21 cellular contexts compared by ENCODE assay signal in genomic region chr3:191300422-191300821, GRCh38. TPM values are rescaled to one million over a fixed set of nuclear protein-coding genes. Genes with fewer than 3 reads are reported as not detected.
A peak's percentile ranks its signal among the peaks of the same experiment; 100 is the strongest.
DNase-seq lines count a peak whose midpoint lies in the region; ATAC-seq and TF ChIP-seq lines count a peak whose summit lies in the region.
"Had no signal": no experiment of that assay in that cellular context is flagged by ENCODE, and none has a peak within 500 bp of the region (broad histone marks: within the 10 kb centered on the region; RNA-seq: fewer than 3 reads in every experiment).

No MANE protein-coding gene starts in this region.

- H3K4me3 ChIP-seq in dorsolateral prefrontal cortex: no peak overlapping the region
- H3K4me3 ChIP-seq: heart right ventricle, suprapubic skin had no signal

- no peaks in the 10 kb centered on the region for H3K27me3 ChIP-seq in dorsolateral prefrontal cortex
- H3K27me3 ChIP-seq: heart right ventricle, suprapubic skin had no signal

- intact Hi-C loops in left colon (cut with DNase I, micrococcal nuclease) (no loop called here), dorsolateral prefrontal cortex (cut with DNase I) (no loop called here)

- DNase-seq in memory B cell (ENCODE audit: low spot score in 2 of 2) (no peak), left colon (no peak), AG20443 (ENCODE audit: low spot score) (no peak), dorsolateral prefrontal cortex (no peak)
- no peak for DNase-seq in effector memory CD8-positive, alpha-beta T cell
- DNase-seq: activated CD4-positive, CD25-positive, alpha-beta regulatory T cell; activated naive CD4-positive, alpha-beta T cell; AML-193; heart right ventricle; islet precursor cell; NCI-H2081 treated with DMSO at 0.1 percent for 48 hours; NCI-H69; retina; RPMI8226; T-cell had no signal

- no peaks in the 10 kb centered on the region for H3K9me3 Mint-ChIP-seq in memory B cell
- H3K9me3 Mint-ChIP-seq in effector memory CD8-positive, alpha-beta T cell: peaks cover 0 to 4% of the 10 kb centered on the region in 2 donors
- H3K9me3 Mint-ChIP-seq: dendritic cell treated with granulocyte-macrophage colony-stimulating factor and Interleukin-4, amounts not matched to agents 40 ng/mL and 50 ng/mL, for 4 days; T-cell had no signal

- H3K4me1 Mint-ChIP-seq in memory B cell: peaks cover 54% of the 10 kb centered on the region
- H3K4me1 Mint-ChIP-seq in effector memory CD8-positive, alpha-beta T cell (ENCODE audit: low read depth in 2 of 2): no peaks in the 10 kb centered on the region
- H3K4me1 Mint-ChIP-seq: T-cell had no signal

- peak overlapping the region; percentile 22 for H3K4me3 Mint-ChIP-seq in memory B cell
- no peak overlapping the region for H3K4me3 Mint-ChIP-seq in effector memory CD8-positive, alpha-beta T cell
- H3K4me3 Mint-ChIP-seq: dendritic cell treated with granulocyte-macrophage colony-stimulating factor and Interleukin-4, amounts not matched to agents 40 ng/mL and 50 ng/mL, for 4 days; T-cell had no signal

- no peaks in the 10 kb centered on the region for H3K27me3 Mint-ChIP-seq in memory B cell
- H3K27me3 Mint-ChIP-seq in effector memory CD8-positive, alpha-beta T cell: no peaks in the 10 kb centered on the region
- H3K27me3 Mint-ChIP-seq: dendritic cell treated with granulocyte-macrophage colony-stimulating factor and Interleukin-4, amounts not matched to agents 40 ng/mL and 50 ng/mL, for 4 days; T-cell had no signal

- ATAC-seq in GM18511 (IDR thresholded peaks at IDR 0.05; ENCODE audit: unreplicated experiment): peak; percentile 37
- ATAC-seq in GM19463 (IDR thresholded peaks at IDR 0.05; ENCODE audit: unreplicated experiment): peak; percentile 31
- ATAC-seq in HG03039 (IDR thresholded peaks at IDR 0.05; ENCODE audit: unreplicated experiment): peak; percentile 34
- ATAC-seq in memory B cell (ENCODE audit: low read depth): no peak
- no peak for ATAC-seq in left colon
- ATAC-seq in effector memory CD8-positive, alpha-beta T cell (replicated peaks): no peak
- ATAC-seq: heart right ventricle, T-cell had no signal

- no peak for TF ChIP-seq CTCF in dorsolateral prefrontal cortex (IDR thresholded peaks at IDR 0.05 in 54 of 56, conservative IDR thresholded peaks at IDR 0.05 in 2 of 56; ENCODE audit: low read depth in 1 of 56, partially characterized antibody in 56 of 56)

- H3K27ac ChIP-seq in dorsolateral prefrontal cortex: no peak overlapping the region
- H3K27ac ChIP-seq: heart right ventricle, suprapubic skin had no signal

- H3K36me3 Mint-ChIP-seq in memory B cell: peaks cover 2% of the 10 kb centered on the region
- no peaks in the 10 kb centered on the region for H3K36me3 Mint-ChIP-seq in effector memory CD8-positive, alpha-beta T cell (ENCODE audit: insufficient read depth)
- H3K36me3 Mint-ChIP-seq: T-cell had no signal

- H3K27ac Mint-ChIP-seq in memory B cell: peak overlapping the region; percentile 83
- no peak overlapping the region for H3K27ac Mint-ChIP-seq in effector memory CD8-positive, alpha-beta T cell
- H3K27ac Mint-ChIP-seq: dendritic cell treated with granulocyte-macrophage colony-stimulating factor and Interleukin-4, amounts not matched to agents 40 ng/mL and 50 ng/mL, for 4 days; T-cell had no signal

RNA-seq across cellular contexts. Expression of gene CCDC50, which starts 28.8 kb away (rescaled TPM):
- total RNA-seq in left colon (10 to 100 TPM; 46.5 to 53.7 TPM), dorsolateral prefrontal cortex (10 to 100 TPM; 25.4 to 59.5 (median 35.4) TPM)

RNA-seq across cellular contexts. Expression of gene UTS2B, which starts 29.9 kb away (rescaled TPM):
- total RNA-seq in left colon: not detected
- 1 to 10 TPM in 17 of 120 experiments, under 1 TPM in 58, not detected in 45; 0.19 to 2.7 (median 0.69) TPM for total RNA-seq in dorsolateral prefrontal cortex
- total RNA-seq: esophagus mucosa had no signal

Comparison
In these comparisons a context has a peak if more than half of its experiments do, and no peak if none do; other contexts are left out.
1. ATAC-seq: peak in GM18511 (single experiment), GM19463 (single experiment) and HG03039 (single experiment); none in memory B cell (single experiment), left colon (single experiment) and effector memory CD8-positive, alpha-beta T cell (single experiment).